27 cellular contexts compared by ENCODE assay signal in genomic region chr4:113125418-113125817, GRCh38.
"Had no signal": no experiment of that assay in that cellular context is flagged by ENCODE, and none has a peak within 500 bp of the region (broad histone marks: within the 10 kb centered on the region; RNA-seq: fewer than 3 reads in every experiment).

No MANE protein-coding gene starts in this region.

- H3K27ac ChIP-seq: esophagus muscularis mucosa, foreskin keratinocyte, gastroesophageal sphincter, heart right ventricle, lower lobe of right lung, psoas muscle, sigmoid colon, testis, tibial artery had no signal

- H3K4me3 ChIP-seq: esophagus muscularis mucosa, gastroesophageal sphincter, heart right ventricle, lower lobe of right lung, psoas muscle, sigmoid colon, testis, tibial artery had no signal

- H3K9me3 ChIP-seq: esophagus muscularis mucosa, gastroesophageal sphincter, heart right ventricle, lower lobe of right lung, psoas muscle, sigmoid colon, testis, tibial artery had no signal

- H3K4me1 Mint-ChIP-seq: endodermal cell; naive thymus-derived CD8-positive, alpha-beta T cell; stimulated activated memory B cell treated with anti-CD40 and anti-IgM and Interleukin-4, amounts not matched to agents 10 μg/mL and 1 μg/mL and 100 μg/mL, for 72 hours had no signal

- H3K27me3 Mint-ChIP-seq: dendritic cell treated with granulocyte-macrophage colony-stimulating factor and Interleukin-4, amounts not matched to agents 40 ng/mL and 50 ng/mL, for 4 days; stimulated activated memory B cell treated with anti-CD40 and anti-IgM and Interleukin-4, amounts not matched to agents 10 μg/mL and 1 μg/mL and 100 μg/mL, for 72 hours; type B pancreatic cell had no signal

- ATAC-seq: foreskin keratinocyte; gastroesophageal sphincter; heart right ventricle; left ventricle myocardium superior; lower lobe of right lung; naive thymus-derived CD8-positive, alpha-beta T cell; psoas muscle; right cardiac atrium; stimulated activated memory B cell treated with anti-CD40 and anti-IgM and Interleukin-4, amounts not matched to agents 10 μg/mL and 1 μg/mL and 100 μg/mL, for 72 hours; stimulated activated naive CD8-positive, alpha-beta T cell treated with anti-CD3 and anti-CD28 coated beads, Interleukin-15, Interleukin-2, amounts not matched to agents 100 U/mL and 50 U/mL, for 24 hours had no signal

- H3K27ac Mint-ChIP-seq: dendritic cell treated with granulocyte-macrophage colony-stimulating factor and Interleukin-4, amounts not matched to agents 40 ng/mL and 50 ng/mL, for 4 days; endodermal cell; naive thymus-derived CD8-positive, alpha-beta T cell; nephron progenitor cell; stimulated activated memory B cell treated with anti-CD40 and anti-IgM and Interleukin-4, amounts not matched to agents 10 μg/mL and 1 μg/mL and 100 μg/mL, for 72 hours; type B pancreatic cell had no signal

- DNase-seq: effector CD8-positive, alpha-beta T cell; endodermal cell; foreskin keratinocyte; heart right ventricle; hippocampal formation; left ventricle myocardium superior; lower lobe of right lung; naive thymus-derived CD8-positive, alpha-beta T cell; nephron progenitor cell; nucleus accumbens; posterior cingulate gyrus; psoas muscle; right cardiac atrium; sigmoid colon; stimulated activated CD4-positive, alpha-beta T cell treated with anti-CD3 and anti-CD28 coated beads, Interleukin-2, amount 100 ng/mL, for 24 hours; stimulated activated CD4-positive, alpha-beta T cell treated with anti-CD3 and anti-CD28 coated beads, Interleukin-4, amount 100 ng/mL, for 4 hours; stimulated activated naive CD8-positive, alpha-beta T cell treated with anti-CD3 and anti-CD28 coated beads, Interleukin-15, Interleukin-2, amounts not matched to agents 100 U/mL and 50 U/mL, for 24 hours; substantia nigra; testis; tibial artery had no signal

- H3K36me3 ChIP-seq: esophagus muscularis mucosa, gastroesophageal sphincter, heart right ventricle, lower lobe of right lung, sigmoid colon, tibial artery had no signal

- FAIRE-seq: endothelial cell of umbilical vein, keratinocyte had no signal

- H3K4me3 Mint-ChIP-seq: dendritic cell treated with granulocyte-macrophage colony-stimulating factor and Interleukin-4, amounts not matched to agents 40 ng/mL and 50 ng/mL, for 4 days; endodermal cell; naive thymus-derived CD8-positive, alpha-beta T cell; nephron progenitor cell; stimulated activated memory B cell treated with anti-CD40 and anti-IgM and Interleukin-4, amounts not matched to agents 10 μg/mL and 1 μg/mL and 100 μg/mL, for 72 hours; type B pancreatic cell had no signal

- H3K36me3 Mint-ChIP-seq: naive thymus-derived CD8-positive, alpha-beta T cell; stimulated activated memory B cell treated with anti-CD40 and anti-IgM and Interleukin-4, amounts not matched to agents 10 μg/mL and 1 μg/mL and 100 μg/mL, for 72 hours; type B pancreatic cell had no signal

- H3K27me3 ChIP-seq: esophagus muscularis mucosa, gastroesophageal sphincter, heart right ventricle, sigmoid colon, testis, tibial artery had no signal

- H3K4me1 ChIP-seq: esophagus muscularis mucosa, foreskin keratinocyte, gastroesophageal sphincter, heart right ventricle, lower lobe of right lung, psoas muscle, sigmoid colon, testis, tibial artery had no signal

- H3K9me3 Mint-ChIP-seq: dendritic cell treated with granulocyte-macrophage colony-stimulating factor and Interleukin-4, amounts not matched to agents 40 ng/mL and 50 ng/mL, for 4 days; endodermal cell; naive thymus-derived CD8-positive, alpha-beta T cell; nephron progenitor cell; stimulated activated memory B cell treated with anti-CD40 and anti-IgM and Interleukin-4, amounts not matched to agents 10 μg/mL and 1 μg/mL and 100 μg/mL, for 72 hours; type B pancreatic cell had no signal
